19 cellular contexts compared by ENCODE assay signal in the genomic region with DNA sequence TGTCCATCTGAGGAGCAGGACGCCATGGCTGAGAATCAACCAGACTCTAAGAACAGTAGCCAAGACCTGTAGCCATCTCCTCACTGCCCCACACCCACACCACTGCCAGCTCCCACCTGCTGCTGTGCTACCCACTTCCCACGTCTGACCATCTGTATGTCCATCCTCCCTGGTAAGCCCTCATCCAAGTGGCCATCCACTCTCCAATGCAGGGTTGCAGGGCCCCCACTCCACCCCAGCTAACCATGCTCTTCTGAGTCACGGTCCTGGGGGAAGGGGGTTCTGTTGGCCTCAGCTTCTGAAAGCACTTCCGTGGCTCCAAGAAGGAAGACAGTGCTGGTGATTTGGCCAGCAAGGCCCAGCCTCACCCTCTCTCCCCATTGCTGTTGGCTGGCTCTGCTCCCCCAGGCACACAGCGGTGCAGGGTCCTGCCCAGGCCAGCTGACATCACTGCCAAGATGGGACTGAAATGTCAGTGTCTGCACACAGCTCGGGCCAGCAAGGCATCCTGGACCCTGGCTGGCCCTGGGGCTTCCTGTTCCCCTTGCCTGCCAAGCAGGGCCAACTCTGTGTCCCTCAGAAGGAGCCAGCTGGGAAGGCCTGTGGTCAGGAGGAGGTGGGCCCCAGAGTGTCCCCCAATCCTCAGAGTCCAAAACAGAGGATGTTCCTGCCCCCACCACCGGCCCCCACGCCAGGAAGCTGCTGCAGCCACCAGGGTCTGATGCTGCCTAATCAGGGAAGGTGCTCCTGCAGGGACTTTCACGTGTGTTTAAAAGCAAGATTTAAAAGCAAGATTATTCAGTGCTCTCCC. TPM values are rescaled to one million over a fixed set of nuclear protein-coding genes. Genes with fewer than 3 reads are reported as not detected.
DNase-seq lines count a peak whose midpoint lies in the region; ATAC-seq and TF ChIP-seq lines count a peak whose summit lies in the region.
"Had no signal": no experiment of that assay in that cellular context is flagged by ENCODE, and none has a peak within 500 bp of the region (broad histone marks: within the 10 kb centered on the region; RNA-seq: fewer than 3 reads in every experiment).

No MANE protein-coding gene starts in this region.

- no peak overlapping the region for H3K4me3 Mint-ChIP-seq in glutamatergic neuron (ENCODE audit: unreplicated experiment)
- H3K4me3 Mint-ChIP-seq: activated naive CD8-positive, alpha-beta T cell treated with anti-CD3 and anti-CD28 coated beads, Interleukin-2, amount 10 ng/mL, durations not matched to agents 7 days and 5 days; T-helper 17 cell had no signal

- ATAC-seq in gastroesophageal sphincter (peak; percentile 16), GM21529 (IDR thresholded peaks at IDR 0.05; ENCODE audit: unreplicated experiment) (no peak)
- ATAC-seq: gastrocnemius medialis, T-helper 17 cell had no signal

- H3K27ac Mint-ChIP-seq in glutamatergic neuron (ENCODE audit: unreplicated experiment): no peak overlapping the region
- H3K27ac Mint-ChIP-seq: activated naive CD8-positive, alpha-beta T cell treated with anti-CD3 and anti-CD28 coated beads, Interleukin-2, amount 10 ng/mL, durations not matched to agents 7 days and 5 days; T-helper 17 cell had no signal

- peaks cover 4% of the 10 kb centered on the region for H3K27me3 Mint-ChIP-seq in glutamatergic neuron (ENCODE audit: unreplicated experiment)
- H3K27me3 Mint-ChIP-seq: T-helper 17 cell had no signal

- H3K4me1 Mint-ChIP-seq in glutamatergic neuron (ENCODE audit: low read depth, unreplicated experiment): no peaks in the 10 kb centered on the region
- H3K4me1 Mint-ChIP-seq: activated naive CD8-positive, alpha-beta T cell treated with anti-CD3 and anti-CD28 coated beads, Interleukin-2, amount 10 ng/mL, durations not matched to agents 7 days and 5 days had no signal

- H3K4me1 ChIP-seq in BLaER1 (peaks cover 54% of the 10 kb centered on the region), OCI-LY3 (ENCODE audit: low read length) (peaks cover 10% of the 10 kb centered on the region), gastroesophageal sphincter (no peaks in the 10 kb centered on the region), ovary (ENCODE audit: insufficient read depth) (no peaks in the 10 kb centered on the region)
- H3K4me1 ChIP-seq: gastrocnemius medialis, prostate gland, thyroid gland had no signal

- H3K36me3 Mint-ChIP-seq in glutamatergic neuron (ENCODE audit: unreplicated experiment): peaks cover 7% of the 10 kb centered on the region
- H3K36me3 Mint-ChIP-seq: activated naive CD8-positive, alpha-beta T cell treated with anti-CD3 and anti-CD28 coated beads, Interleukin-2, amount 10 ng/mL, durations not matched to agents 7 days and 5 days had no signal

- H3K4me2 ChIP-seq in BLaER1 (peak overlapping the region; percentile 74), OCI-LY3 (ENCODE audit: low read length) (peak overlapping the region; percentile 22; the same call in 1 of the 2 replicates)

- TF ChIP-seq POLR2A in gastroesophageal sphincter (IDR thresholded peaks at IDR 0.05) (no peak), ovary (IDR thresholded peaks at IDR 0.05) (no peak)

- H3K9me3 Mint-ChIP-seq in glutamatergic neuron (ENCODE audit: unreplicated experiment): peaks cover 5% of the 10 kb centered on the region
- H3K9me3 Mint-ChIP-seq: activated naive CD8-positive, alpha-beta T cell treated with anti-CD3 and anti-CD28 coated beads, Interleukin-2, amount 10 ng/mL, durations not matched to agents 7 days and 5 days had no signal

- H2AFZ ChIP-seq in OCI-LY3 (ENCODE audit: low read depth, low read length): no peak overlapping the region

- WGBS in gastroesophageal sphincter (ENCODE audit: low coverage in 1 of 2), 2 donors: 64 to 86% methylated on average over 2 to 4 of the region's 9 CpGs
- 61 to 69% (median 61%) methylated on average over 9 of the region's 9 CpGs for WGBS in ovary, 3 donors

- H3K9ac ChIP-seq in BLaER1: no peak overlapping the region
- H3K9ac ChIP-seq in OCI-LY3 (ENCODE audit: low read length): no peak overlapping the region

- H3K79me2 ChIP-seq in OCI-LY3 (ENCODE audit: low read length): no peaks in the 10 kb centered on the region

- TF ChIP-seq EP300 in gastroesophageal sphincter (IDR thresholded peaks at IDR 0.05) (no peak), ovary (IDR thresholded peaks at IDR 0.05) (no peak)

- H3K4me3 ChIP-seq in BLaER1: no peak overlapping the region
- no peak overlapping the region for H3K4me3 ChIP-seq in OCI-LY3 (ENCODE audit: low read length)
- H3K4me3 ChIP-seq in gastroesophageal sphincter: no peak overlapping the region
- H3K4me3 ChIP-seq in ovary: no peak overlapping the region
- H3K4me3 ChIP-seq: gastrocnemius medialis, prostate gland, thyroid gland had no signal

- H3K9me3 ChIP-seq in BLaER1 (peaks cover 7% of the 10 kb centered on the region; the same call in 1 of the 2 replicates), OCI-LY3 (ENCODE audit: insufficient read depth, low read length) (no peaks in the 10 kb centered on the region), gastroesophageal sphincter (peaks cover 0 to 36% (median 0%) of the 10 kb centered on the region in 3 donors), ovary (no peaks in the 10 kb centered on the region)
- H3K9me3 ChIP-seq: gastrocnemius medialis, prostate gland, thyroid gland had no signal

- DNase-seq in ovary (peak; percentile 1 to 14 (median 5)), NCI-H2227 (lab: John Stamatoyannopoulos, UW; ENCODE audit: unreplicated experiment) (no peak), glutamatergic neuron (no peak), COLO668 (lab: John Stamatoyannopoulos, UW; ENCODE audit: unreplicated experiment) (no peak)
- DNase-seq: activated naive CD8-positive, alpha-beta T cell treated with anti-CD3 and anti-CD28 coated beads, Interleukin-2, amount 10 ng/mL, durations not matched to agents 7 days and 5 days; DND-41; Karpas-422; midbrain; NCI-H1436; NCI-H510A; thyroid gland had no signal

- H3K27ac ChIP-seq in BLaER1 (peak overlapping the region; percentile 36; the same call in 1 of the 2 replicates), OCI-LY3 (ENCODE audit: low read length) (no peak overlapping the region), gastroesophageal sphincter (no peak overlapping the region), ovary (no peak overlapping the region)
- H3K27ac ChIP-seq: gastrocnemius medialis, HL-60, prostate gland, thyroid gland had no signal

- no peaks in the 10 kb centered on the region for H4K20me1 ChIP-seq in BLaER1
- no peaks in the 10 kb centered on the region for H4K20me1 ChIP-seq in OCI-LY3 (ENCODE audit: insufficient read depth, low read length)

- intact Hi-C loops in ovary (cut with DNase I): no loop called here

- TF ChIP-seq CTCF in OCI-LY3 (IDR thresholded peaks at IDR 0.05; ENCODE audit: low read depth, low read length): no peak
- TF ChIP-seq CTCF in gastroesophageal sphincter (IDR thresholded peaks at IDR 0.05): no peak
- TF ChIP-seq CTCF in ovary (IDR thresholded peaks at IDR 0.05): no peak
- no peak for TF ChIP-seq CTCF in glutamatergic neuron (IDR thresholded peaks at IDR 0.05; ENCODE audit: partially characterized antibody, unreplicated experiment)

- H3K36me3 ChIP-seq in BLaER1 (no peaks in the 10 kb centered on the region), OCI-LY3 (replicated peaks; ENCODE audit: low read depth, low read length) (no peaks in the 10 kb centered on the region), gastroesophageal sphincter (no peaks in the 10 kb centered on the region), ovary (no peaks in the 10 kb centered on the region)
- H3K36me3 ChIP-seq: gastrocnemius medialis, prostate gland, thyroid gland had no signal

- H3K27me3 ChIP-seq in BLaER1: no peaks in the 10 kb centered on the region
- H3K27me3 ChIP-seq in OCI-LY3 (ENCODE audit: low read depth, low read length): no peaks in the 10 kb centered on the region
- H3K27me3 ChIP-seq in gastroesophageal sphincter: peaks cover 20% of the 10 kb centered on the region
- H3K27me3 ChIP-seq in ovary: no peaks in the 10 kb centered on the region
- H3K27me3 ChIP-seq: gastrocnemius medialis, thyroid gland had no signal

RNA-seq across cellular contexts. Expression of a gene that starts 17.5 kb away (rescaled TPM):
- total RNA-seq in gastroesophageal sphincter (1 to 10 TPM in 3 of 4 donors, under 1 TPM in 1; 0.81 to 3.6 (median 1.5) TPM), ovary (1 to 10 TPM in 4 of 7 donors, under 1 TPM in 3; 0.60 to 5.2 (median 1.3) TPM), glutamatergic neuron (ENCODE audit: unreplicated experiment) (5.7 TPM)
- 1 to 10 TPM in 1 of 2 donors, under 1 TPM in 1; 0.92 to 2.3 TPM for polyA plus RNA-seq in ovary

Comparison
In these comparisons a context has a peak if more than half of its experiments do, and no peak if none do; other contexts are left out.
1. DNase-seq: peak in ovary (5 of 5); none in NCI-H2227 (single experiment), glutamatergic neuron (single experiment) and COLO668 (single experiment).